18 cellular contexts compared by ENCODE assay signal in genomic region chr2:55887351-55887750, GRCh38. TPM values are rescaled to one million over a fixed set of nuclear protein-coding genes. Genes with fewer than 3 reads are reported as not detected.
A peak's percentile ranks its signal among the peaks of the same experiment; 100 is the strongest.
DNase-seq lines count a peak whose midpoint lies in the region; ATAC-seq, FAIRE-seq and TF ChIP-seq lines count a peak whose summit lies in the region.
"Had no signal": no experiment of that assay in that cellular context is flagged by ENCODE, and none has a peak within 500 bp of the region (broad histone marks: within the 10 kb centered on the region; RNA-seq: fewer than 3 reads in every experiment).

No MANE protein-coding gene starts in this region.

- H2AFZ ChIP-seq in keratinocyte (ENCODE audit: control insufficient read depth, low read length), result no peak overlapping the region

- dilution Hi-C loops in keratinocyte (cut with MboI; ENCODE audit: extremely low pct_ligation_motif_present, low sequenced_read_pairs), result no loop called here

- no peak for FAIRE-seq in keratinocyte (lab: Jason Lieb, UNC)
- FAIRE-seq: HepG2 had no signal

- intact Hi-C loops in thyroid gland (cut with DNase I), result no loop called here

- no peaks in the 10 kb centered on the region for H3K9me1 ChIP-seq in keratinocyte (ENCODE audit: control insufficient read depth, extremely low read depth, insufficient read depth, low read length)

- H3K36me3 ChIP-seq in keratinocyte (ENCODE audit: control insufficient read depth in 2 of 2, extremely low read depth in 1 of 2, insufficient read depth in 2 of 2, low read length in 2 of 2) (peaks cover 0 to 6% of the 10 kb centered on the region in 2 experiments), thyroid gland (no peaks in the 10 kb centered on the region)
- H3K36me3 ChIP-seq: BLaER1, esophagus muscularis mucosa had no signal

- H3K27ac ChIP-seq in keratinocyte (ENCODE audit: control insufficient read depth, insufficient read depth, low read length), result peak overlapping the region; percentile 64
- peak overlapping the region; percentile 43 to 64 (median 63) for H3K27ac ChIP-seq in thyroid gland
- H3K27ac ChIP-seq: BLaER1 had no signal

- TF ChIP-seq POLR2A in thyroid gland (IDR thresholded peaks at IDR 0.05), result no peak

- H3K4me3 ChIP-seq in cardiac fibroblast (replicated peaks in 1 of 2; ENCODE audit: low read depth in 2 of 2, low read length in 2 of 2), result no peak overlapping the region
- H3K4me3 ChIP-seq in keratinocyte (ENCODE audit: control insufficient read depth in 2 of 3, extremely low read depth in 1 of 3, insufficient read depth in 2 of 3, low read depth in 1 of 3, low read length in 3 of 3), result no peak overlapping the region
- H3K4me3 ChIP-seq in thyroid gland (replicated peaks in 1 of 3), result no peak overlapping the region
- H3K4me3 ChIP-seq: BLaER1, esophagus muscularis mucosa had no signal

- H4K20me1 ChIP-seq in keratinocyte (ENCODE audit: control insufficient read depth, extremely low read depth, insufficient read depth, low read length), result no peaks in the 10 kb centered on the region
- H4K20me1 ChIP-seq: BLaER1 had no signal

- H3K4me2 ChIP-seq in keratinocyte (ENCODE audit: control insufficient read depth, extremely low read depth, insufficient read depth, low read depth, low read length), result no peak overlapping the region
- H3K4me2 ChIP-seq: BLaER1 had no signal

- H3K4me1 ChIP-seq in keratinocyte (ENCODE audit: control insufficient read depth, extremely low read depth, insufficient read depth, low read length) (peaks cover 65% of the 10 kb centered on the region), thyroid gland (peaks cover 11 to 29% of the 10 kb centered on the region in 2 donors)

- ATAC-seq in GM18861 (IDR thresholded peaks at IDR 0.05; ENCODE audit: unreplicated experiment) (no peak), HG03159 (IDR thresholded peaks at IDR 0.05; ENCODE audit: unreplicated experiment) (no peak)
- ATAC-seq: activated naive CD4-positive, alpha-beta T cell treated with anti-CD3 and anti-CD28 coated beads, Interleukin-2, amount 50 U/mL, for 72 hours; HepG2; natural killer cell treated with Interleukin-12 subunit alpha and Interleukin-12 subunit beta and Interleukin-15 and Interleukin-18, amount 100 ng/mL, for 72 hours had no signal

- H3K27me3 ChIP-seq in keratinocyte (ENCODE audit: control insufficient read depth, extremely low read depth, insufficient read depth, low read length) (no peaks in the 10 kb centered on the region), thyroid gland (no peaks in the 10 kb centered on the region)
- H3K27me3 ChIP-seq: BLaER1, esophagus muscularis mucosa had no signal

- H3K9ac ChIP-seq in keratinocyte (ENCODE audit: control insufficient read depth, extremely low read depth, insufficient read depth, low read length), result no peak overlapping the region
- H3K9ac ChIP-seq: BLaER1 had no signal

- H3K79me2 ChIP-seq in keratinocyte (ENCODE audit: control insufficient read depth, insufficient read depth, low read length), result peaks cover 13% of the 10 kb centered on the region

- H3K9me3 ChIP-seq in keratinocyte (ENCODE audit: control insufficient read depth, low read depth, low read length) (no peaks in the 10 kb centered on the region), thyroid gland (no peaks in the 10 kb centered on the region)
- H3K9me3 ChIP-seq: BLaER1, esophagus muscularis mucosa had no signal

- DNase-seq in NCI-H446 treated with DMSO at 0.1 percent for 48 hours (lab: John Stamatoyannopoulos, UW) (peak; percentile 31), cardiac fibroblast (ENCODE audit: low read depth in 2 of 2) (peak; percentile 36 to 72), keratinocyte (ENCODE audit: low read depth, low spot score) (no peak), thyroid gland (no peak), NCI-H1436 treated with DMSO at 0.1 percent for 48 hours (lab: John Stamatoyannopoulos, UW) (no peak), DMS 273 (lab: John Stamatoyannopoulos, UW; ENCODE audit: unreplicated experiment) (no peak)
- DNase-seq: activated CD8-positive, alpha-beta memory T cell treated with anti-CD3 and anti-CD28 coated beads, Interleukin-2, amount 50 U/mL, for 48 hours; DMS153; GOT3; SHP77 treated with DMSO at 0.1 percent for 48 hours; stimulated activated CD4-positive, alpha-beta T cell treated with anti-CD3 and anti-CD28 coated beads, Interleukin-2, amount 100 ng/mL, for 48 hours had no signal

- 15 to 25% methylated on average over 2 of the region's 2 CpGs for WGBS in thyroid gland, 2 donors

- no peak for TF ChIP-seq CTCF in cardiac fibroblast (IDR thresholded peaks at IDR 0.05; ENCODE audit: low read depth, low read length)
- TF ChIP-seq CTCF in keratinocyte (optimal IDR thresholded peaks at IDR 0.05 in 1 of 3, IDR thresholded peaks at IDR 0.05 in 1 of 3, conservative IDR thresholded peaks at IDR 0.05 in 1 of 3; ENCODE audit: extremely low read depth in 1 of 3, insufficient read depth in 2 of 3, low read length in 3 of 3), result no peak
- peak in 1 of 6 experiments; percentile 7 for TF ChIP-seq CTCF in thyroid gland (IDR thresholded peaks at IDR 0.05)

RNA-seq across cellular contexts. Expression of gene EFEMP1, which starts 36.2 kb away (rescaled TPM):
- polyA plus RNA-seq in keratinocyte, result 176 to 285 TPM (median 234 TPM) in 3 replicates
- 29.3 TPM for polyA plus RNA-seq in keratinocyte (2011; ENCODE audit: low read depth)
- 80.8 and 128 TPM in 2 replicates for polyA plus RNA-seq in keratinocyte (2011; cell fraction: cytosol; rRNA removed)
- 212 and 243 TPM in 2 replicates for polyA plus RNA-seq in keratinocyte (2011; cell fraction: nucleus; rRNA removed)
- polyA plus RNA-seq in keratinocyte (2012; ENCODE audit: low replicate concordance), result 44.9 and 156 TPM in 2 replicates
- polyA minus RNA-seq in keratinocyte, result 159 to 294 TPM (median 228 TPM) in 3 replicates
- 153 TPM for polyA minus RNA-seq in keratinocyte (2011; cell fraction: cytosol; rRNA and poly(A)+ RNA removed)
- 120 and 192 TPM in 2 replicates for polyA minus RNA-seq in keratinocyte (2011; cell fraction: nucleus; rRNA and poly(A)+ RNA removed)
- 100 to 1,000 TPM; 379 to 821 (median 437) TPM for total RNA-seq in thyroid gland
- total RNA-seq: activated naive CD4-positive, alpha-beta T cell treated with anti-CD3 and anti-CD28 coated beads, Interleukin-2, amount 50 U/mL, for 72 hours; HepG2; natural killer cell treated with Interleukin-12 subunit alpha and Interleukin-12 subunit beta and Interleukin-15 and Interleukin-18, amount 100 ng/mL, for 72 hours had no signal
- polyA plus RNA-seq: HepG2 had no signal

Comparison
In these comparisons a context has a peak if more than half of its experiments do, and no peak if none do; other contexts are left out.
1. DNase-seq: peak in NCI-H446 treated with DMSO at 0.1 percent for 48 hours (single experiment) and cardiac fibroblast (2 of 2); none in keratinocyte (single experiment), thyroid gland (0 of 2), NCI-H1436 treated with DMSO at 0.1 percent for 48 hours (single experiment) and DMS 273 (single experiment).